Comparison of ENCODE assay signal across 18 cellular contexts in genomic region chr16:23566724-23567123, GRCh38.
"Had no signal": no experiment of that assay in that cellular context is flagged by ENCODE, and none has a peak within 500 bp of the region (broad histone marks: within the 10 kb centered on the region; RNA-seq: fewer than 3 reads in every experiment).

No MANE protein-coding gene starts in this region.

- H3K4me1 Mint-ChIP-seq: central memory CD8-positive, alpha-beta T cell; neural crest cell had no signal

- H3K27me3 Mint-ChIP-seq: central memory CD8-positive, alpha-beta T cell; naive thymus-derived CD8-positive, alpha-beta T cell; stimulated activated memory B cell treated with anti-CD40 and anti-IgM and Interleukin-4, amounts not matched to agents 10 μg/mL and 1 μg/mL and 100 μg/mL, for 72 hours; stimulated activated naive CD8-positive, alpha-beta T cell treated with anti-CD3 and anti-CD28 coated beads, Interleukin-15, Interleukin-2, amounts not matched to agents 100 ng/mL and 50 ng/mL, for 24 hours had no signal

- H3K27ac ChIP-seq: dorsolateral prefrontal cortex, epithelial cell of prostate, esophagus muscularis mucosa, hepatocyte, tibial nerve had no signal

- H3K9me3 Mint-ChIP-seq: central memory CD8-positive, alpha-beta T cell; naive thymus-derived CD8-positive, alpha-beta T cell; neural crest cell; stimulated activated memory B cell treated with anti-CD40 and anti-IgM and Interleukin-4, amounts not matched to agents 10 μg/mL and 1 μg/mL and 100 μg/mL, for 72 hours; stimulated activated naive CD8-positive, alpha-beta T cell treated with anti-CD3 and anti-CD28 coated beads, Interleukin-15, Interleukin-2, amounts not matched to agents 100 ng/mL and 50 ng/mL, for 24 hours had no signal

- H3K9me3 ChIP-seq: esophagus muscularis mucosa, tibial nerve had no signal

- DNase-seq: cortex of kidney; dorsolateral prefrontal cortex; effector CD8-positive, alpha-beta T cell; left colon; mesendoderm; naive thymus-derived CD8-positive, alpha-beta T cell; posterior cingulate gyrus; right cardiac atrium; stimulated activated CD4-positive, alpha-beta T cell treated with anti-CD3 and anti-CD28 coated beads, Interleukin-4, amount 100 ng/mL, for 1 hour had no signal

- H3K4me3 Mint-ChIP-seq: central memory CD8-positive, alpha-beta T cell; naive thymus-derived CD8-positive, alpha-beta T cell; stimulated activated memory B cell treated with anti-CD40 and anti-IgM and Interleukin-4, amounts not matched to agents 10 μg/mL and 1 μg/mL and 100 μg/mL, for 72 hours; stimulated activated naive CD8-positive, alpha-beta T cell treated with anti-CD3 and anti-CD28 coated beads, Interleukin-15, Interleukin-2, amounts not matched to agents 100 ng/mL and 50 ng/mL, for 24 hours had no signal

- H3K27ac Mint-ChIP-seq: stimulated activated memory B cell treated with anti-CD40 and anti-IgM and Interleukin-4, amounts not matched to agents 10 μg/mL and 1 μg/mL and 100 μg/mL, for 72 hours; stimulated activated naive CD8-positive, alpha-beta T cell treated with anti-CD3 and anti-CD28 coated beads, Interleukin-15, Interleukin-2, amounts not matched to agents 100 ng/mL and 50 ng/mL, for 24 hours had no signal

- ATAC-seq: left colon; naive thymus-derived CD8-positive, alpha-beta T cell; right cardiac atrium; stimulated activated memory B cell treated with anti-CD40 and anti-IgM and Interleukin-4, amounts not matched to agents 10 μg/mL and 1 μg/mL and 100 μg/mL, for 72 hours had no signal

- H3K27me3 ChIP-seq: dorsolateral prefrontal cortex, esophagus muscularis mucosa, hepatocyte, tibial nerve had no signal

- H3K4me3 ChIP-seq: dorsolateral prefrontal cortex, esophagus muscularis mucosa, hepatocyte, smooth muscle cell, tibial nerve had no signal
